8 cellular contexts compared by ENCODE assay signal in the genomic region with DNA sequence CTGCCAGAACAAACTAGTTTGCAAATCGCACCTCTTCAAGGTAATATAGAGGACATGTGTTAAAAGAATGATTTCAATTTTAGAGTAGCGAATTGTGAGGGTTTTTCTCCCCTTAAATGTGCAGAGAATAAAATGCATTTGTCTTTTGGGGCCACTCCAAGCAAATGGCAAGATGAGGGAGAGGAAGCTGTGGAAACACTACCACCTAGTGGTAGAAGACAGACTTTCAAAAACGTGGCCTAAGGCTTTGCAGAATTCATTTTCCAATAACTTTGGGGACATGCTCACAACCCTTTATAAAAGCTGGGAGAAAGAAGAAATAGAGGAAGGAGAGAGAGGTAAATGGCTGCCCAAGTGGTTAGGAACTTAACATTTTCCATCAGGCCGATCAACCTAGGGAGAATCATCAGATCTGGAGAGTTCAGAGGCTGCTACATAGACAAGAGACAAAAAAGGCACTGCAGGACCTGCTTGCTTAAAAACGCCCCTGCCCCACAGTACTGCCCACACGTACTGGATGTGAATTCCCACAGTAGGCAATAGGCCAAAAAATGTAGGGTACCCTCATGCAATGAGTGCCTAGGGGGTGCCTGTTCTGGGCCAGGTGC. TPM values are rescaled to one million over a fixed set of nuclear protein-coding genes. Genes with fewer than 3 reads are reported as not detected.
DNase-seq lines count a peak whose midpoint lies in the region; ATAC-seq, FAIRE-seq and TF ChIP-seq lines count a peak whose summit lies in the region.

No MANE protein-coding gene starts in this region.

- no peak for TF ChIP-seq POLR2A in lower leg skin (IDR thresholded peaks at IDR 0.05)

- peak; percentile 17 for DNase-seq in LNCaP clone FGC (ENCODE audit: low read depth)
- DNase-seq in RCC 7860 (ENCODE audit: low spot score), result peak; percentile 38
- DNase-seq in dermis blood vessel endothelial cell, result peak; percentile 77
- peak; percentile 5 to 26 for DNase-seq in lower leg skin (ENCODE audit: low spot score in 2 of 2)

- TF ChIP-seq CTCF in 22Rv1 (IDR thresholded peaks at IDR 0.05) (peak; percentile 83), DOHH2 (IDR thresholded peaks at IDR 0.05; ENCODE audit: low read depth, low read length, poor library complexity, severe bottlenecking) (peak; percentile 72), LNCaP clone FGC (IDR thresholded peaks at IDR 0.05; ENCODE audit: control insufficient read depth, extremely low read depth, insufficient read depth) (peak; percentile 84), lower leg skin (IDR thresholded peaks at IDR 0.05) (no peak)

- peak; percentile 22 for FAIRE-seq in RCC 7860 (lab: Jason Lieb, UNC)

- H3K4me1 ChIP-seq in DOHH2 (ENCODE audit: control insufficient read depth, low read length), result no peaks in the 10 kb centered on the region

- ATAC-seq in HG03442 (IDR thresholded peaks at IDR 0.05; ENCODE audit: unreplicated experiment) (no peak), GM19467 (IDR thresholded peaks at IDR 0.05; ENCODE audit: unreplicated experiment) (no peak)

- no peaks in the 10 kb centered on the region for H3K79me2 ChIP-seq in DOHH2 (ENCODE audit: control insufficient read depth, low read length)

- no peaks in the 10 kb centered on the region for H3K36me3 ChIP-seq in DOHH2 (ENCODE audit: control insufficient read depth, low read length)

- no peak overlapping the region for H3K4me2 ChIP-seq in DOHH2 (ENCODE audit: low read length)

- intact Hi-C loops in lower leg skin (cut with DNase I; ENCODE audit: low total_unique reads), result no loop called here

- H3K9me3 ChIP-seq in DOHH2 (ENCODE audit: control insufficient read depth, insufficient read depth, low read length), result no peaks in the 10 kb centered on the region

- 5 to 9% methylated on average over 6 of the region's 6 CpGs for WGBS in lower leg skin, 2 donors

- H3K4me3 ChIP-seq in DOHH2 (ENCODE audit: low read length) (no peak overlapping the region), LNCaP clone FGC (ENCODE audit: low read depth, low read length) (no peak overlapping the region), lower leg skin (ENCODE audit: low read depth, poor library complexity, severe bottlenecking) (no peak overlapping the region)

- no peaks in the 10 kb centered on the region for H3F3A ChIP-seq in DOHH2 (ENCODE audit: control insufficient read depth, insufficient read depth)

- H3K27ac ChIP-seq in 22Rv1 (no peak overlapping the region), DOHH2 (ENCODE audit: low read depth, low read length) (no peak overlapping the region)

- H4K20me1 ChIP-seq in DOHH2 (ENCODE audit: control insufficient read depth, insufficient read depth, low read depth, low read length), result no peaks in the 10 kb centered on the region

- H3K9me2 ChIP-seq in DOHH2 (replicated peaks; ENCODE audit: control insufficient read depth, low read length), result no peaks in the 10 kb centered on the region

- peaks cover 5% of the 10 kb centered on the region; the same call in 1 of the 2 replicates for H3K27me3 ChIP-seq in DOHH2 (ENCODE audit: control insufficient read depth, low read length)

RNA-seq across cellular contexts. Expression of a gene that starts 15.7 kb away (rescaled TPM):
- total RNA-seq in dermis blood vessel endothelial cell, result 31.8 and 45.9 TPM in 2 replicates
- total RNA-seq in lower leg skin, result 10 to 100 TPM; 18.8 to 29.0 (median 19.4) TPM

RNA-seq across cellular contexts. Expression of a gene that starts 38.2 kb away (rescaled TPM):
- total RNA-seq in dermis blood vessel endothelial cell (not detected in 2 replicates), lower leg skin (1 to 10 TPM; 2.1 to 5.9 (median 3.3) TPM)

Comparison
In these comparisons a context has a peak if more than half of its experiments do, and no peak if none do; other contexts are left out.
1. CTCF ChIP-seq: peak in 22Rv1 (single experiment), DOHH2 (single experiment) and LNCaP clone FGC (single experiment); none in lower leg skin (0 of 3).
2. DNase-seq: peak in every context shown above with its lines; median percentile 77 in dermis blood vessel endothelial cell; 38 in RCC 7860; 17 in LNCaP clone FGC; 16 in lower leg skin.